Comparison of ENCODE assay signal across 9 cellular contexts in genomic region chr22:23862103-23862502, GRCh38. TPM values are rescaled to one million over a fixed set of nuclear protein-coding genes. Genes with fewer than 3 reads are reported as not detected.
A peak's percentile ranks its signal among the peaks of the same experiment; 100 is the strongest.
DNase-seq lines count a peak whose midpoint lies in the region; ATAC-seq, FAIRE-seq and TF ChIP-seq lines count a peak whose summit lies in the region.
"Had no signal": no experiment of that assay in that cellular context is flagged by ENCODE, and none has a peak within 500 bp of the region (broad histone marks: within the 10 kb centered on the region; RNA-seq: fewer than 3 reads in every experiment).

No MANE protein-coding gene starts in this region.

- no peaks in the 10 kb centered on the region for H3K9me3 ChIP-seq in left lung
- H3K9me3 ChIP-seq: thyroid gland had no signal

- no peaks in the 10 kb centered on the region for H3K36me3 ChIP-seq in left lung

- intact Hi-C loops in left lung (cut with DNase I) = no loop called here

- DNase-seq in COLO829 (ENCODE audit: low spot score) = peak; percentile 71
- no peak for DNase-seq in GM19239 (ENCODE audit: insufficient read length, low spot score)
- peak; percentile 66 for DNase-seq in NCI-H345 (lab: John Stamatoyannopoulos, UW)
- peak; percentile 27 for DNase-seq in activated naive CD8-positive, alpha-beta T cell treated with anti-CD3 and anti-CD28 coated beads for 36 hours
- DNase-seq in left lung = no peak
- no peak for DNase-seq in inferior parietal cortex (ENCODE audit: extremely low spot score)
- no peak for DNase-seq in A172 (ENCODE audit: low spot score)

- H3K4me3 ChIP-seq in left lung = no peak overlapping the region
- H3K4me3 ChIP-seq: thyroid gland had no signal

- TF ChIP-seq CTCF in left lung (IDR thresholded peaks at IDR 0.05) = peak; percentile 15 to 30

- ATAC-seq in left lung (no peak), HG02840 (IDR thresholded peaks at IDR 0.05; ENCODE audit: low FRiP score, unreplicated experiment) (no peak)

- no peaks in the 10 kb centered on the region for H3K36me3 Mint-ChIP-seq in activated naive CD8-positive, alpha-beta T cell treated with anti-CD3 and anti-CD28 coated beads for 36 hours

- no peaks in the 10 kb centered on the region for H3K27me3 ChIP-seq in left lung
- H3K27me3 ChIP-seq: thyroid gland had no signal

- H3K27me3 Mint-ChIP-seq in activated naive CD8-positive, alpha-beta T cell treated with anti-CD3 and anti-CD28 coated beads for 36 hours = no peaks in the 10 kb centered on the region

- H3K4me1 ChIP-seq in left lung = peaks cover 3 to 11% of the 10 kb centered on the region in 2 donors

- no peak overlapping the region for H3K4me3 Mint-ChIP-seq in activated naive CD8-positive, alpha-beta T cell treated with anti-CD3 and anti-CD28 coated beads for 36 hours

- peaks cover 7% of the 10 kb centered on the region for H3K4me1 Mint-ChIP-seq in activated naive CD8-positive, alpha-beta T cell treated with anti-CD3 and anti-CD28 coated beads for 36 hours

- no peak overlapping the region for H3K27ac Mint-ChIP-seq in activated naive CD8-positive, alpha-beta T cell treated with anti-CD3 and anti-CD28 coated beads for 36 hours

- H3K27ac ChIP-seq in left lung = no peak overlapping the region
- H3K27ac ChIP-seq: thyroid gland had no signal

- H3K9me3 Mint-ChIP-seq in activated naive CD8-positive, alpha-beta T cell treated with anti-CD3 and anti-CD28 coated beads for 36 hours = no peaks in the 10 kb centered on the region

- peak; percentile 82 for FAIRE-seq in GM19239 (lab: Jason Lieb, UNC)

RNA-seq across cellular contexts. Expression of gene SLC2A11, which starts 4.4 kb away (rescaled TPM):
- total RNA-seq in activated naive CD8-positive, alpha-beta T cell treated with anti-CD3 and anti-CD28 coated beads for 36 hours = 1 to 10 TPM; 5.2 to 5.9 TPM
- total RNA-seq in left lung = 10 to 100 TPM in 1 of 2 donors, 1 to 10 TPM in 1; 9.9 to 15.4 TPM
- total RNA-seq in A172 (2014; rRNA removed; shearing (Covaris generic)) = 6.8 and 8.2 TPM in 2 replicates

RNA-seq across cellular contexts. Expression of gene DERL3, which starts 23.3 kb away (rescaled TPM):
- 1 to 10 TPM; 4.0 to 5.9 TPM for total RNA-seq in activated naive CD8-positive, alpha-beta T cell treated with anti-CD3 and anti-CD28 coated beads for 36 hours
- total RNA-seq in left lung = 1 to 10 TPM; 6.7 to 9.4 TPM
- total RNA-seq in A172 (2014; rRNA removed; shearing (Covaris generic)) = 0.79 and 1.7 TPM in 2 replicates

RNA-seq across cellular contexts. Expression of gene MIF, which starts 32.1 kb away (rescaled TPM):
- 1,000 to 10,000 TPM; 1,236 to 1,275 TPM for total RNA-seq in activated naive CD8-positive, alpha-beta T cell treated with anti-CD3 and anti-CD28 coated beads for 36 hours
- total RNA-seq in left lung = 100 to 1,000 TPM; 361 to 467 TPM
- total RNA-seq in A172 (2014; rRNA removed; shearing (Covaris generic)) = 136 and 143 TPM in 2 replicates

Comparison
In these comparisons a context has a peak if more than half of its experiments do, and no peak if none do; other contexts are left out.
1. DNase-seq: peak in COLO829 (single experiment), NCI-H345 (single experiment) and activated naive CD8-positive, alpha-beta T cell treated with anti-CD3 and anti-CD28 coated beads for 36 hours (single experiment); none in GM19239 (single experiment), left lung (0 of 2), inferior parietal cortex (single experiment) and A172 (single experiment).